Comparison of ENCODE assay signal across 1 cellular context in genomic region chr6:28545955-28546354, GRCh38.
TF ChIP-seq lines count a peak whose summit lies in the region.

No MANE protein-coding gene starts in this region.

TF ChIP-seq in K562, 482 proteins besides CTCF, POLR2A, EP300 and RAD21 (continued from another document and continues in another):
- TF ChIP-seq, protein P1, sequence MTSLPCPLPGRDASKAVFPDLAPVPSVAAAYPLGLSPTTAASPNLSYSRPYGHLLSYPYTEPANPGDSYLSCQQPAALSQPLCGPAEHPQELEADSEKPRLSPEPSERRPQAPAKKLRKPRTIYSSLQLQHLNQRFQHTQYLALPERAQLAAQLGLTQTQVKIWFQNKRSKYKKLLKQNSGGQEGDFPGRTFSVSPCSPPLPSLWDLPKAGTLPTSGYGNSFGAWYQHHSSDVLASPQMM (CRISPR knock-in tag; IDR thresholded peaks at IDR 0.05) = no peak
- TF ChIP-seq, protein P2, sequence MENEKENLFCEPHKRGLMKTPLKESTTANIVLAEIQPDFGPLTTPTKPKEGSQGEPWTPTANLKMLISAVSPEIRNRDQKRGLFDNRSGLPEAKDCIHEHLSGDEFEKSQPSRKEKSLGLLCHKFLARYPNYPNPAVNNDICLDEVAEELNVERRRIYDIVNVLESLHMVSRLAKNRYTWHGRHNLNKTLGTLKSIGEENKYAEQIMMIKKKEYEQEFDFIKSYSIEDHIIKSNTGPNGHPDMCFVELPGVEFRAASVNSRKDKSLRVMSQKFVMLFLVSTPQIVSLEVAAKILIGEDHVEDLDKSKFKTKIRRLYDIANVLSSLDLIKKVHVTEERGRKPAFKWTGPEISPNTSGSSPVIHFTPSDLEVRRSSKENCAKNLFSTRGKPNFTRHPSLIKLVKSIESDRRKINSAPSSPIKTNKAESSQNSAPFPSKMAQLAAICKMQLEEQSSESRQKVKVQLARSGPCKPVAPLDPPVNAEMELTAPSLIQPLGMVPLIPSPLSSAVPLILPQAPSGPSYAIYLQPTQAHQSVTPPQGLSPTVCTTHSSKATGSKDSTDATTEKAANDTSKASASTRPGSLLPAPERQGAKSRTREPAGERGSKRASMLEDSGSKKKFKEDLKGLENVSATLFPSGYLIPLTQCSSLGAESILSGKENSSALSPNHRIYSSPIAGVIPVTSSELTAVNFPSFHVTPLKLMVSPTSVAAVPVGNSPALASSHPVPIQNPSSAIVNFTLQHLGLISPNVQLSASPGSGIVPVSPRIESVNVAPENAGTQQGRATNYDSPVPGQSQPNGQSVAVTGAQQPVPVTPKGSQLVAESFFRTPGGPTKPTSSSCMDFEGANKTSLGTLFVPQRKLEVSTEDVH (IDR thresholded peaks at IDR 0.05; ENCODE audit: low read depth, partially characterized antibody) = no peak
- TF ChIP-seq L3MBTL2 (IDR thresholded peaks at IDR 0.05) (no peak), ZC3H8 (IDR thresholded peaks at IDR 0.05) (no peak), MNT (conservative IDR thresholded peaks at IDR 0.05) (0 out of 4 replicates have a peak, but pooled peaks of 1 of the 2 experiments have one; percentile 14), ZNF398 (CRISPR knock-in tag; IDR thresholded peaks at IDR 0.05) (no peak), TAL1 (IDR thresholded peaks at IDR 0.05) (peak; percentile 87), NUFIP1 (IDR thresholded peaks at IDR 0.05; ENCODE audit: partially characterized antibody) (no peak), RBM22 (IDR thresholded peaks at IDR 0.05; ENCODE audit: low read depth, low read length, poor library complexity, severe bottlenecking) (no peak), ZNF253 (CRISPR knock-in tag; conservative IDR thresholded peaks at IDR 0.05) (no peak), NCOA1 (IDR thresholded peaks at IDR 0.05; ENCODE audit: low read depth) (0 out of 2 replicates have a peak, but pooled peaks have one; percentile 24), YBX1 (IDR thresholded peaks at IDR 0.05) (no peak), EZH2 (IDR thresholded peaks at IDR 0.05; ENCODE audit: borderline replicate concordance, low read depth, low read length) (no peak), ZSCAN29 (IDR thresholded peaks at IDR 0.05) (no peak), ZC3H4 (CRISPR knock-in tag; IDR thresholded peaks at IDR 0.05; ENCODE audit: borderline replicate concordance) (no peak), HCFC1 (IDR thresholded peaks at IDR 0.05; ENCODE audit: low read depth, low read length) (no peak), SP1 (CRISPR knock-in tag; IDR thresholded peaks at IDR 0.05) (no peak), KDM5B (IDR thresholded peaks at IDR 0.05; ENCODE audit: insufficient replicate concordance, low read depth, low read length) (no peak), MITF (IDR thresholded peaks at IDR 0.05) (no peak), MYC (IDR thresholded peaks at IDR 0.05; ENCODE audit: low read depth, low read length) (no peak), MYC (CRISPR knock-in tag; IDR thresholded peaks at IDR 0.05; ENCODE audit: borderline replicate concordance, low read depth) (no peak), NFIC (IDR thresholded peaks at IDR 0.05) (peak; percentile 38; the same call in 1 of the 2 replicates), MTA2 (IDR thresholded peaks at IDR 0.05; ENCODE audit: low read depth) (peak; percentile 64), COPS2 (conservative IDR thresholded peaks at IDR 0.05) (no peak), STAG1 (CRISPR knock-in tag; IDR thresholded peaks at IDR 0.05; ENCODE audit: borderline replicate concordance) (no peak), SOX6 (IDR thresholded peaks at IDR 0.05) (peak; percentile 63; the same call in 1 of the 2 replicates), ZNF609 (CRISPR knock-in tag; IDR thresholded peaks at IDR 0.05; ENCODE audit: borderline replicate concordance) (no peak), SIRT6 (IDR thresholded peaks at IDR 0.05; ENCODE audit: low read depth, low read length) (no peak), POLR2H (tag; IDR thresholded peaks at IDR 0.05; ENCODE audit: low read depth) (no peak), PTBP1 (IDR thresholded peaks at IDR 0.05; ENCODE audit: low read depth, low read length) (no peak), NELFE (IDR thresholded peaks at IDR 0.05; ENCODE audit: insufficient read depth, insufficient read length) (no peak), BMI1 (IDR thresholded peaks at IDR 0.05; ENCODE audit: low read length) (no peak), MBD2 (IDR thresholded peaks at IDR 0.05; ENCODE audit: borderline replicate concordance, low read depth) (no peak; the same call in 1 of the 2 replicates)
- TF ChIP-seq, protein P3, sequence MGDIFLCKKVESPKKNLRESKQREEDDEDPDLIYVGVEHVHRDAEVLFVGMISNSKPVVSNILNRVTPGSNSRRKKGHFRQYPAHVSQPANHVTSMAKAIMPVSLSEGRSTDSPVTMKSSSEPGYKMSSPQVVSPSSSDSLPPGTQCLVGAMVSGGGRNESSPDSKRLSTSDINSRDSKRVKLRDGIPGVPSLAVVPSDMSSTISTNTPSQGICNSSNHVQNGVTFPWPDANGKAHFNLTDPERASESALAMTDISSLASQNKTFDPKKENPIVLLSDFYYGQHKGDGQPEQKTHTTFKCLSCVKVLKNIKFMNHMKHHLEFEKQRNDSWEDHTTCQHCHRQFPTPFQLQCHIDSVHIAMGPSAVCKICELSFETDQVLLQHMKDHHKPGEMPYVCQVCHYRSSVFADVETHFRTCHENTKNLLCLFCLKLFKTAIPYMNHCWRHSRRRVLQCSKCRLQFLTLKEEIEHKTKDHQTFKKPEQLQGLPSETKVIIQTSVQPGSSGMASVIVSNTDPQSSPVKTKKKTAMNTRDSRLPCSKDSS (IDR thresholded peaks at IDR 0.05; ENCODE audit: low read depth, partially characterized antibody) = no peak
- TF ChIP-seq, protein P4, sequence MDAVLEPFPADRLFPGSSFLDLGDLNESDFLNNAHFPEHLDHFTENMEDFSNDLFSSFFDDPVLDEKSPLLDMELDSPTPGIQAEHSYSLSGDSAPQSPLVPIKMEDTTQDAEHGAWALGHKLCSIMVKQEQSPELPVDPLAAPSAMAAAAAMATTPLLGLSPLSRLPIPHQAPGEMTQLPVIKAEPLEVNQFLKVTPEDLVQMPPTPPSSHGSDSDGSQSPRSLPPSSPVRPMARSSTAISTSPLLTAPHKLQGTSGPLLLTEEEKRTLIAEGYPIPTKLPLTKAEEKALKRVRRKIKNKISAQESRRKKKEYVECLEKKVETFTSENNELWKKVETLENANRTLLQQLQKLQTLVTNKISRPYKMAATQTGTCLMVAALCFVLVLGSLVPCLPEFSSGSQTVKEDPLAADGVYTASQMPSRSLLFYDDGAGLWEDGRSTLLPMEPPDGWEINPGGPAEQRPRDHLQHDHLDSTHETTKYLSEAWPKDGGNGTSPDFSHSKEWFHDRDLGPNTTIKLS (IDR thresholded peaks at IDR 0.05; ENCODE audit: borderline replicate concordance, low read depth) = no peak
